In genomic region chr22:21032843-21033688, GRCh38 we compare ENCODE assay signal across 1 cellular context.
TF ChIP-seq lines count a peak whose summit lies in the region.

No MANE protein-coding gene starts in this region.

TF ChIP-seq in K562, 482 proteins besides CTCF, POLR2A, EP300 and RAD21 (continued from another document):
- no peak for TF ChIP-seq ZNF518B (CRISPR knock-in tag; IDR thresholded peaks at IDR 0.05)
- no peak for TF ChIP-seq MECOM (CRISPR knock-in tag; IDR thresholded peaks at IDR 0.05)
- TF ChIP-seq ZBTB34 (CRISPR knock-in tag; IDR thresholded peaks at IDR 0.05), result no peak
- TF ChIP-seq ELF2 (CRISPR knock-in tag; IDR thresholded peaks at IDR 0.05), result no peak
- TF ChIP-seq PHB (CRISPR knock-in tag; IDR thresholded peaks at IDR 0.05), result peak; percentile 12; the same call in 1 of the 2 replicates
- TF ChIP-seq, protein P1, sequence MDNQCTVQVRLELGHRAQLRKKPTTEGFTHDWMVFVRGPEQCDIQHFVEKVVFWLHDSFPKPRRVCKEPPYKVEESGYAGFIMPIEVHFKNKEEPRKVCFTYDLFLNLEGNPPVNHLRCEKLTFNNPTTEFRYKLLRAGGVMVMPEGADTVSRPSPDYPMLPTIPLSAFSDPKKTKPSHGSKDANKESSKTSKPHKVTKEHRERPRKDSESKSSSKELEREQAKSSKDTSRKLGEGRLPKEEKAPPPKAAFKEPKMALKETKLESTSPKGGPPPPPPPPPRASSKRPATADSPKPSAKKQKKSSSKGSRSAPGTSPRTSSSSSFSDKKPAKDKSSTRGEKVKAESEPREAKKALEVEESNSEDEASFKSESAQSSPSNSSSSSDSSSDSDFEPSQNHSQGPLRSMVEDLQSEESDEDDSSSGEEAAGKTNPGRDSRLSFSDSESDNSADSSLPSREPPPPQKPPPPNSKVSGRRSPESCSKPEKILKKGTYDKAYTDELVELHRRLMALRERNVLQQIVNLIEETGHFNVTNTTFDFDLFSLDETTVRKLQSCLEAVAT (IDR thresholded peaks at IDR 0.05), result no peak
- no peak for TF ChIP-seq CHCHD3 (CRISPR knock-in tag; IDR thresholded peaks at IDR 0.05)
- TF ChIP-seq ZNF184 (CRISPR knock-in tag; IDR thresholded peaks at IDR 0.05), result 0 out of 2 replicates have a peak, but pooled peaks have one; percentile 7
- no peak for TF ChIP-seq BRCA1 (IDR thresholded peaks at IDR 0.05)
- TF ChIP-seq BRCA1 (CRISPR knock-in tag; IDR thresholded peaks at IDR 0.05), result 0 out of 2 replicates have a peak, but pooled peaks have one; percentile 23
- TF ChIP-seq FUS (optimal IDR thresholded peaks at IDR 0.05; ENCODE audit: low read depth, low read length), result no peak
- TF ChIP-seq ZBTB26 (CRISPR knock-in tag; IDR thresholded peaks at IDR 0.05), result no peak
- TF ChIP-seq SIRT6 (IDR thresholded peaks at IDR 0.05; ENCODE audit: low read depth, low read length), result no peak
- no peak for TF ChIP-seq ZNF707 (CRISPR knock-in tag; conservative IDR thresholded peaks at IDR 0.05)
- TF ChIP-seq YY1 (IDR thresholded peaks at IDR 0.05; ENCODE audit: borderline replicate concordance in 1 of 3, control insufficient read depth in 1 of 3, extremely low read depth in 1 of 3, insufficient read depth in 3 of 3, insufficient read length in 1 of 3, insufficient replicate concordance in 2 of 3, low read depth in 1 of 3, low read length in 2 of 3), result peak in 1 of 3 experiments; percentile 15
